Comparison of ENCODE assay signal across 33 cellular contexts in genomic region chr11:74630043-74630442, GRCh38.
"Had no signal": no experiment of that assay in that cellular context is flagged by ENCODE, and none has a peak within 500 bp of the region (broad histone marks: within the 10 kb centered on the region; RNA-seq: fewer than 3 reads in every experiment).

No MANE protein-coding gene starts in this region.

- H3K9me3 ChIP-seq: body of pancreas, gastrocnemius medialis, right atrium auricular region, testis, transverse colon had no signal

- H3K9me3 Mint-ChIP-seq: effector memory CD8-positive, alpha-beta T cell; naive thymus-derived CD8-positive, alpha-beta T cell; neural progenitor cell; T-helper 2 cell treated with Interferon-gamma antibody and Interleukin-4, amounts not matched to agents 5 μg/mL and 100 μg/mL, for 36 hours had no signal

- H3K79me2 ChIP-seq: parathyroid adenoma had no signal

- H3K4me3 ChIP-seq: body of pancreas, coronary artery, gastrocnemius medialis, neural progenitor cell, right atrium auricular region, smooth muscle cell, testis, transverse colon had no signal

- H3K4me1 ChIP-seq: body of pancreas, gastrocnemius medialis, parathyroid adenoma, right atrium auricular region, testis had no signal

- H3K9ac ChIP-seq: neural progenitor cell, parathyroid adenoma had no signal

- H3K27me3 Mint-ChIP-seq: activated naive CD8-positive, alpha-beta T cell; effector memory CD8-positive, alpha-beta T cell; naive thymus-derived CD8-positive, alpha-beta T cell had no signal

- ATAC-seq: activated CD4-positive, CD25-positive, alpha-beta regulatory T cell treated with anti-CD3 and anti-CD28 coated beads, Interleukin-2, amount 50 U/mL, for 24 hours; body of pancreas; effector memory CD8-positive, alpha-beta T cell; gastrocnemius medialis; left cardiac atrium; naive thymus-derived CD8-positive, alpha-beta T cell had no signal

- H3K4me3 Mint-ChIP-seq: activated naive CD8-positive, alpha-beta T cell; effector memory CD8-positive, alpha-beta T cell; naive thymus-derived CD8-positive, alpha-beta T cell; neural progenitor cell; T-helper 2 cell treated with Interferon-gamma antibody and Interleukin-4, amounts not matched to agents 5 μg/mL and 100 μg/mL, for 36 hours had no signal

- FAIRE-seq: keratinocyte, urothelium cell line had no signal

- H3K4me2 ChIP-seq: neural progenitor cell, smooth muscle cell had no signal

- H3K27ac Mint-ChIP-seq: activated naive CD8-positive, alpha-beta T cell; naive thymus-derived CD8-positive, alpha-beta T cell; neural progenitor cell; T-helper 2 cell treated with Interferon-gamma antibody and Interleukin-4, amounts not matched to agents 5 μg/mL and 100 μg/mL, for 36 hours had no signal

- DNase-seq: activated CD4-positive, alpha-beta T cell treated with anti-CD3 and anti-CD28 coated beads for 48 hours; activated CD4-positive, alpha-beta T cell treated with anti-CD3 and anti-CD28 coated beads, Interleukin-2, amount 50 U/mL, for 48 hours; activated CD8-positive, alpha-beta memory T cell treated with anti-CD3 and anti-CD28 coated beads for 24 hours; activated effector memory CD4-positive, alpha-beta T cell treated with Interleukin-2 at 50 U/mL for 16 hours; activated naive CD4-positive, alpha-beta T cell treated with Interleukin-2 at 50 U/mL for 16 hours; aorta; body of pancreas; cerebellar nuclear complex; effector memory CD8-positive, alpha-beta T cell; erythroblast; gastrocnemius medialis; hippocampal formation; left cardiac atrium; mesenchymal stem cell; naive thymus-derived CD8-positive, alpha-beta T cell; occipital lobe; stimulated activated CD4-positive, alpha-beta T cell treated with anti-CD3 and anti-CD28 coated beads, Interleukin-1b, Interleukin-23, amount 100 ng/mL, for 48 hours; stimulated activated CD4-positive, alpha-beta T cell treated with anti-CD3 and anti-CD28 coated beads, Interleukin-4, amount 100 ng/mL, for 4 hours; stimulated activated CD8-positive, alpha-beta memory T cell treated with anti-CD3 and anti-CD28 coated beads, Interleukin-4, amount 100 ng/mL, for 48 hours; stimulated activated naive CD4-positive, alpha-beta T cell; testis; transverse colon had no signal

- H3K27ac ChIP-seq: body of pancreas, coronary artery, gastrocnemius medialis, neural progenitor cell, parathyroid adenoma, right atrium auricular region, testis, transverse colon, VCaP had no signal

- H3K4me1 Mint-ChIP-seq: naive thymus-derived CD8-positive, alpha-beta T cell; neural progenitor cell had no signal

- H3K27me3 ChIP-seq: body of pancreas, gastrocnemius medialis, neural progenitor cell, right atrium auricular region, testis, transverse colon had no signal

- H2AFZ ChIP-seq: neural progenitor cell, parathyroid adenoma had no signal
